In genomic region chr7:28330384-28331070, GRCh38 we compare ENCODE assay signal across 17 cellular contexts.
DNase-seq lines count a peak whose midpoint lies in the region; ATAC-seq, FAIRE-seq and TF ChIP-seq lines count a peak whose summit lies in the region.
"Had no signal": no experiment of that assay in that cellular context is flagged by ENCODE, and none has a peak within 500 bp of the region (broad histone marks: within the 10 kb centered on the region; RNA-seq: fewer than 3 reads in every experiment).

No MANE protein-coding gene starts in this region.

- TF ChIP-seq CTCF in bronchial epithelial cell (IDR thresholded peaks at IDR 0.05; ENCODE audit: insufficient read depth, low read length, severe bottlenecking): no peak
- no peak for TF ChIP-seq CTCF in retinal pigment epithelial cell (conservative IDR thresholded peaks at IDR 0.05; ENCODE audit: low read depth, low read length)

- H3K27ac Mint-ChIP-seq in activated T-cell treated with anti-CD3 and anti-CD28 coated beads, Interleukin-2, amount 50 U/mL, for 24 hours: peak overlapping the region; percentile 29
- H3K27ac Mint-ChIP-seq: HFFc6, mesothelial cell of epicardium had no signal

- no peak overlapping the region for H3K27ac ChIP-seq in Karpas-422 (ENCODE audit: low read length)
- H3K27ac ChIP-seq: colonic mucosa, SJCRH30, VCaP had no signal

- H3K9ac ChIP-seq in Karpas-422 (ENCODE audit: low read length): no peak overlapping the region

- no peak overlapping the region for H3K4me3 ChIP-seq in Karpas-422 (ENCODE audit: low read length)
- no peak overlapping the region for H3K4me3 ChIP-seq in bronchial epithelial cell (ENCODE audit: low read depth, low read length)
- no peak overlapping the region for H3K4me3 ChIP-seq in retinal pigment epithelial cell (ENCODE audit: low read length)
- H3K4me3 ChIP-seq: colonic mucosa, SJCRH30 had no signal

- no peak for DNase-seq in activated T-cell treated with anti-CD3 and anti-CD28 coated beads, Interleukin-2, amount 50 U/mL, for 24 hours
- DNase-seq in activated T-cell treated with anti-CD3 and anti-CD28 coated beads, Interleukin-2, amount 50 U/mL, for 1 hour: no peak
- DNase-seq in Karpas-422 (peak; percentile 40), bronchial epithelial cell (ENCODE audit: low read depth) (peak; percentile 22), retinal pigment epithelial cell (ENCODE audit: low read depth) (peak; percentile 48), SKM-1 (lab: John Stamatoyannopoulos, UW; ENCODE audit: unreplicated experiment) (no peak), dermis blood vessel endothelial cell (no peak)
- DNase-seq: activated gamma-delta T cell treated with Interleukin-2 at 50 U/mL for 16 hours; colonic mucosa; HFFc6; NCI-H1694 treated with DMSO at 0.1 percent for 48 hours; SJCRH30; stimulated activated CD4-positive, alpha-beta T cell treated with anti-CD3 and anti-CD28 coated beads, Interleukin-4, amount 100 ng/mL, for 24 hours had no signal

- peaks cover 11% of the 10 kb centered on the region for H3K4me1 ChIP-seq in Karpas-422 (ENCODE audit: low read length)
- H3K4me1 ChIP-seq: colonic mucosa, SJCRH30 had no signal

- H3K36me3 ChIP-seq in Karpas-422 (ENCODE audit: insufficient read depth, low read length): no peaks in the 10 kb centered on the region
- no peaks in the 10 kb centered on the region for H3K36me3 ChIP-seq in bronchial epithelial cell (ENCODE audit: control insufficient read depth, insufficient read depth, low read length)
- H3K36me3 ChIP-seq: colonic mucosa, SJCRH30 had no signal

- no peaks in the 10 kb centered on the region for H3K27me3 ChIP-seq in Karpas-422 (ENCODE audit: low read length)
- H3K27me3 ChIP-seq in bronchial epithelial cell (ENCODE audit: control insufficient read depth, insufficient read depth, low read length): no peaks in the 10 kb centered on the region
- H3K27me3 ChIP-seq: colonic mucosa, SJCRH30 had no signal

- peak overlapping the region; percentile 41 for H3K4me3 Mint-ChIP-seq in activated T-cell treated with anti-CD3 and anti-CD28 coated beads, Interleukin-2, amount 50 U/mL, for 24 hours
- H3K4me3 Mint-ChIP-seq: HFFc6, mesothelial cell of epicardium had no signal

- no peaks in the 10 kb centered on the region for H3K9me2 ChIP-seq in Karpas-422 (replicated peaks; ENCODE audit: insufficient read depth, low read length)

- H3K27me3 Mint-ChIP-seq in activated T-cell treated with anti-CD3 and anti-CD28 coated beads, Interleukin-2, amount 50 U/mL, for 24 hours: peaks cover 2% of the 10 kb centered on the region

- H3K4me2 ChIP-seq in Karpas-422 (ENCODE audit: low read depth, low read length, poor library complexity, severe bottlenecking): peak overlapping the region; percentile 35

- FAIRE-seq in bronchial epithelial cell (lab: Jason Lieb, UNC): no peak
- FAIRE-seq: HepG2 had no signal

- peaks cover 39% of the 10 kb centered on the region for H3K4me1 Mint-ChIP-seq in activated T-cell treated with anti-CD3 and anti-CD28 coated beads, Interleukin-2, amount 50 U/mL, for 24 hours (ENCODE audit: low read depth)

- no peak overlapping the region for H2AFZ ChIP-seq in Karpas-422 (ENCODE audit: low read length)

- H3K36me3 Mint-ChIP-seq in activated T-cell treated with anti-CD3 and anti-CD28 coated beads, Interleukin-2, amount 50 U/mL, for 24 hours (ENCODE audit: low read depth): no peaks in the 10 kb centered on the region

- H4K20me1 ChIP-seq in Karpas-422 (ENCODE audit: insufficient read depth, low read depth, low read length): no peaks in the 10 kb centered on the region

- peaks cover 11% of the 10 kb centered on the region for H3K9me3 Mint-ChIP-seq in activated T-cell treated with anti-CD3 and anti-CD28 coated beads, Interleukin-2, amount 50 U/mL, for 24 hours
- H3K9me3 Mint-ChIP-seq: HFFc6 had no signal

- no peaks in the 10 kb centered on the region for H3K79me2 ChIP-seq in Karpas-422 (ENCODE audit: low read length)

- no peak for ATAC-seq in GM19351 (IDR thresholded peaks at IDR 0.05; ENCODE audit: unreplicated experiment)
- ATAC-seq: HepG2 had no signal

- no peaks in the 10 kb centered on the region for H3K9me3 ChIP-seq in Karpas-422 (ENCODE audit: low read length)
- H3K9me3 ChIP-seq: colonic mucosa, SJCRH30 had no signal

Comparison
In these comparisons a context has a peak if more than half of its experiments do, and no peak if none do; other contexts are left out.
1. DNase-seq: peak in Karpas-422 (single experiment), bronchial epithelial cell (single experiment) and retinal pigment epithelial cell (single experiment); none in activated T-cell treated with anti-CD3 and anti-CD28 coated beads, Interleukin-2, amount 50 U/mL, for 24 hours (single experiment), activated T-cell treated with anti-CD3 and anti-CD28 coated beads, Interleukin-2, amount 50 U/mL, for 1 hour (single experiment), SKM-1 (single experiment) and dermis blood vessel endothelial cell (single experiment).